ENCODE assay signal across 20 cellular contexts in genomic region chr12:78914859-78915331, GRCh38. TPM values are rescaled to one million over a fixed set of nuclear protein-coding genes. Genes with fewer than 3 reads are reported as not detected.
DNase-seq lines count a peak whose midpoint lies in the region; ATAC-seq, FAIRE-seq and TF ChIP-seq lines count a peak whose summit lies in the region.
"Had no signal": no experiment of that assay in that cellular context is flagged by ENCODE, and none has a peak within 500 bp of the region (broad histone marks: within the 10 kb centered on the region; RNA-seq: fewer than 3 reads in every experiment).

No MANE protein-coding gene starts in this region.

- H3K36me3 Mint-ChIP-seq in Calu3 (ENCODE audit: insufficient read depth, unreplicated experiment): peaks cover 9% of the 10 kb centered on the region
- H3K36me3 Mint-ChIP-seq: activated CD4-positive, alpha-beta memory T cell treated with anti-CD3 and anti-CD28 coated beads for 36 hours; activated naive CD4-positive, alpha-beta T cell treated with anti-CD3 and anti-CD28 coated beads, Interleukin-2, amount 50 U/mL, for 72 hours; CD4-positive, alpha-beta memory T cell had no signal

- peaks cover 8% of the 10 kb centered on the region for H3K9me3 Mint-ChIP-seq in Calu3 (ENCODE audit: low read depth, unreplicated experiment)
- H3K9me3 Mint-ChIP-seq: HFFc6 had no signal

- H3K4me2 ChIP-seq in GM12878 (ENCODE audit: control insufficient read depth, insufficient read depth): no peak overlapping the region

- H3K4me1 ChIP-seq in GM12878 (ENCODE audit: control insufficient read depth, insufficient read depth, low read length): no peaks in the 10 kb centered on the region
- no peaks in the 10 kb centered on the region for H3K4me1 ChIP-seq in transverse colon
- H3K4me1 ChIP-seq: Peyer's patch, uterus had no signal

- TF ChIP-seq CTCF in Calu3 (IDR thresholded peaks at IDR 0.05; ENCODE audit: unreplicated experiment) (no peak), GM12878 (IDR thresholded peaks at IDR 0.05 in 2 of 3, conservative IDR thresholded peaks at IDR 0.05 in 1 of 3; ENCODE audit: control insufficient read depth in 2 of 3, extremely low read depth in 1 of 3, insufficient read depth in 1 of 3, low read depth in 3 of 3, low read length in 3 of 3) (no peak), kidney epithelial cell (IDR thresholded peaks at IDR 0.05; ENCODE audit: insufficient read depth, low read length, poor library complexity, severe bottlenecking) (no peak), transverse colon (IDR thresholded peaks at IDR 0.05) (no peak)

- no peak overlapping the region for H3K4me3 Mint-ChIP-seq in Calu3 (ENCODE audit: low read depth, unreplicated experiment)
- H3K4me3 Mint-ChIP-seq: activated CD4-positive, alpha-beta memory T cell treated with anti-CD3 and anti-CD28 coated beads for 36 hours; activated T-cell treated with anti-CD3 and anti-CD28 coated beads, Interleukin-2, amount 50 U/mL, for 24 hours; CD4-positive, alpha-beta memory T cell; HFFc6 had no signal

- RAD21 ChIA-PET in GM12878 (lab: Charles Lee; ENCODE audit: unreplicated experiment): no interaction called here

- POLR2A ChIA-PET in GM12878 (lab: Charles Lee): no interaction called here

- H3K27me3 Mint-ChIP-seq in Calu3 (ENCODE audit: unreplicated experiment): no peaks in the 10 kb centered on the region
- H3K27me3 Mint-ChIP-seq: activated CD4-positive, alpha-beta memory T cell treated with anti-CD3 and anti-CD28 coated beads for 36 hours; activated T-cell treated with anti-CD3 and anti-CD28 coated beads, Interleukin-2, amount 50 U/mL, for 24 hours; CD4-positive, alpha-beta memory T cell had no signal

- TF ChIP-seq POLR2A in GM12878 (IDR thresholded peaks at IDR 0.05; ENCODE audit: low read depth, low read length) (no peak), transverse colon (IDR thresholded peaks at IDR 0.05) (no peak)

- no peak for FAIRE-seq in GM12878 (lab: Jason Lieb, UNC)

- no peaks in the 10 kb centered on the region for H4K20me1 ChIP-seq in GM12878 (ENCODE audit: control insufficient read depth, insufficient read depth)

- TF ChIP-seq EP300 in GM12878 (IDR thresholded peaks at IDR 0.05; ENCODE audit: borderline replicate concordance in 1 of 2, control insufficient read depth in 1 of 2, low read depth in 2 of 2, low read length in 2 of 2) (no peak), transverse colon (IDR thresholded peaks at IDR 0.05; ENCODE audit: low read depth) (no peak)

- H3K27me3 ChIP-seq in GM12878 (replicated peaks in 1 of 2; ENCODE audit: control insufficient read depth in 2 of 2, insufficient read depth in 2 of 2, low read length in 1 of 2) (no peaks in the 10 kb centered on the region; a peak in 1 of 4 replicates), kidney epithelial cell (ENCODE audit: control insufficient read depth, insufficient read depth, low read length) (no peaks in the 10 kb centered on the region), transverse colon (no peaks in the 10 kb centered on the region)
- H3K27me3 ChIP-seq: Peyer's patch, uterus had no signal

- no peaks in the 10 kb centered on the region for H3K36me3 ChIP-seq in GM12878 (ENCODE audit: control insufficient read depth in 2 of 2, insufficient read depth in 2 of 2, low read length in 1 of 2)
- H3K36me3 ChIP-seq in kidney epithelial cell (ENCODE audit: control insufficient read depth, insufficient read depth, low read length): no peaks in the 10 kb centered on the region
- H3K36me3 ChIP-seq in transverse colon: no peaks in the 10 kb centered on the region
- H3K36me3 ChIP-seq: Peyer's patch, uterus had no signal

- CTCF ChIA-PET in Calu3 (lab: Charles Lee): interaction anchor here (1.2 kb wide), 1 partner anchor 14 kb away, joined by 3 read pairs; no protein-coding TSS in a partner anchor
- CTCF ChIA-PET in GM12878 (lab: Yijun Ruan, JAX): no interaction called here

- peaks cover 50% of the 10 kb centered on the region for H3K4me1 Mint-ChIP-seq in Calu3 (ENCODE audit: low read depth, unreplicated experiment)
- H3K4me1 Mint-ChIP-seq: CD4-positive, alpha-beta memory T cell had no signal

- H3K4me3 ChIP-seq in GM12878 (no peak overlapping the region), kidney epithelial cell (ENCODE audit: low read depth, low read length) (no peak overlapping the region), transverse colon (no peak overlapping the region)
- H3K4me3 ChIP-seq: Peyer's patch, uterus had no signal

- H2AFZ ChIP-seq in GM12878 (ENCODE audit: control insufficient read depth, low read depth, low read length): no peak overlapping the region

- SMC1A ChIA-PET in GM12878 (lab: Charles Lee; ENCODE audit: uncharacterized antibody, unreplicated experiment): interaction anchor here (0.5 kb wide), 1 partner anchor 503 kb away, joined by 3 read pairs; no protein-coding TSS in a partner anchor

- H3K27ac ChIP-seq in GM12878 (ENCODE audit: control insufficient read depth, insufficient read depth): no peak overlapping the region
- H3K27ac ChIP-seq in transverse colon: no peak overlapping the region
- H3K27ac ChIP-seq: Peyer's patch, uterus, VCaP had no signal

- peak; percentile 23 for DNase-seq in Calu3
- DNase-seq in HT-29 (ENCODE audit: low spot score): peak; percentile 37
- DNase-seq in GM12878 (ENCODE audit: low read depth, low spot score): no peak
- peak; percentile 25 for DNase-seq in kidney epithelial cell (ENCODE audit: low read depth)
- DNase-seq in RPMI8226: no peak
- no peak for DNase-seq in NCI-H2196 treated with DMSO at 0.1 percent for 48 hours (lab: John Stamatoyannopoulos, UW; ENCODE audit: unreplicated experiment)
- no peak for DNase-seq in transverse colon
- DNase-seq: activated CD4-positive, alpha-beta memory T cell treated with anti-CD3 and anti-CD28 coated beads for 36 hours; activated T-cell treated with anti-CD3 and anti-CD28 coated beads, Interleukin-2, amount 50 U/mL, for 24 hours; CD4-positive, alpha-beta memory T cell; dermis blood vessel endothelial cell; HFFc6; NCI-H2081; NCI-H774; Peyer's patch; uterus had no signal

- H3K27ac Mint-ChIP-seq in Calu3 (ENCODE audit: unreplicated experiment): peak overlapping the region; percentile 80
- H3K27ac Mint-ChIP-seq: activated CD4-positive, alpha-beta memory T cell treated with anti-CD3 and anti-CD28 coated beads for 36 hours; activated naive CD4-positive, alpha-beta T cell treated with anti-CD3 and anti-CD28 coated beads, Interleukin-2, amount 50 U/mL, for 72 hours; activated T-cell treated with anti-CD3 and anti-CD28 coated beads, Interleukin-2, amount 50 U/mL, for 24 hours; CD4-positive, alpha-beta memory T cell; HFFc6 had no signal

- no peaks in the 10 kb centered on the region for H3K9me3 ChIP-seq in GM12878 (replicated peaks; ENCODE audit: control insufficient read depth, insufficient read depth, low read length)
- H3K9me3 ChIP-seq in transverse colon: no peaks in the 10 kb centered on the region
- H3K9me3 ChIP-seq: Peyer's patch, uterus had no signal

- H3K9ac ChIP-seq in GM12878 (ENCODE audit: control insufficient read depth, insufficient read depth, low read length): no peak overlapping the region

- in situ Hi-C loops in GM12878 (cut with MboI): no loop called here
- in situ Hi-C loops in transverse colon (cut with MboI; ENCODE audit: low pct_ligation_motif_present in 1 of 4, low pct_unique_long_range_greater_than_20kb in 1 of 4, low sequenced_read_pairs in 3 of 4): no loop called here

- 0% methylated on average over 1 of the region's 1 CpG for WGBS in GM12878 (ENCODE audit: insufficient coverage, insufficient replicate concordance, low lambda C conversion rate, missing lambda C conversion rate)
- WGBS in transverse colon (ENCODE audit: low coverage in 1 of 2), 2 donors: 19 to 20% methylated on average over 1 of the region's 1 CpG

- no TSS peak for BruUV-seq in Calu3 (replicated peaks; lab: Mats Ljungman, UMichigan)
- no TSS peak for BruUV-seq in GM12878 (replicated peaks; lab: Mats Ljungman, UMichigan)

- no peak for ATAC-seq in GM12878
- ATAC-seq in HG02870 (IDR thresholded peaks at IDR 0.05; ENCODE audit: unreplicated experiment): no peak
- ATAC-seq: activated naive CD4-positive, alpha-beta T cell treated with anti-CD3 and anti-CD28 coated beads, Interleukin-2, amount 50 U/mL, for 72 hours had no signal

- no peak for TF ChIP-seq RAD21 in GM12878 (IDR thresholded peaks at IDR 0.05; ENCODE audit: insufficient read depth, low read depth, low read length)

- no peaks in the 10 kb centered on the region for H3K79me2 ChIP-seq in GM12878 (ENCODE audit: control insufficient read depth, insufficient read depth, low read length)

- intact Hi-C loops in Calu3 (cut with micrococcal nuclease; ENCODE audit: unreplicated experiment): no loop called here
- intact Hi-C loops in GM12878 (cut with micrococcal nuclease; ENCODE audit: unreplicated experiment): no loop called here
- intact Hi-C loops in transverse colon (cut with DNase I; ENCODE audit: low total_unique reads): no loop called here

RNA-seq across cellular contexts. Expression of gene SYT1, which starts 50.3 kb away (rescaled TPM):
- total RNA-seq in Calu3 (2022) (1.3 and 2.1 TPM in 2 replicates), GM12878 (2014; rRNA removed) (not detected in 2 replicates), GM12878 (2014; rRNA removed; fragmentation: Illumina TruSeq; extraction: Trizol) (not detected in 2 replicates), GM12878 (2021) (0.11 and 0.28 TPM in 2 replicates), kidney epithelial cell (7.4 and 8.8 TPM in 2 replicates), transverse colon (1 to 10 TPM in 3 of 4 donors, under 1 TPM in 1; 0.60 to 4.9 (median 2.1) TPM)
- not detected in 2 replicates for total RNA-seq in HT-29 (2014; rRNA removed; shearing (Covaris generic))
- total RNA-seq in GM12878 (2013; cell fraction: nucleolus; rRNA removed): not detected in 2 replicates
- polyA plus RNA-seq in GM12878 (2011; ENCODE audit: low read depth): not detected
- polyA plus RNA-seq in GM12878 (2011; rRNA removed) (not detected in 2 replicates), GM12878 (2014; fragmentation: Illumina TruSeq; extraction: Trizol) (not detected in 2 replicates), GM12878 (2014; fragmentation: Nextera tagmentation; extraction: Ambion mirVana) (not detected), GM12878 (2014; rRNA removed) (not detected in 2 replicates), GM12878 (2016; fragmentation: Nextera tagmentation; extraction: Ambion mirVana) (under 1 TPM in 1 of 2 experiments, not detected in 1; 0.10 TPM)
- not detected in 2 replicates for polyA plus RNA-seq in GM12878 (2011; cell fraction: cytosol; rRNA removed)
- not detected in 2 replicates for polyA plus RNA-seq in GM12878 (2011; cell fraction: nucleus; rRNA removed)
- not detected in 2 replicates for polyA plus RNA-seq in GM12878 (2012)
- polyA minus RNA-seq in GM12878 (2011; rRNA and poly(A)+ RNA removed): not detected in 2 replicates
- polyA minus RNA-seq in GM12878 (2011; cell fraction: cytosol; rRNA and poly(A)+ RNA removed): not detected in 2 replicates
- not detected in 2 replicates for polyA minus RNA-seq in GM12878 (2011; cell fraction: nucleus; rRNA and poly(A)+ RNA removed)
- total RNA-seq: activated CD4-positive, alpha-beta memory T cell treated with anti-CD3 and anti-CD28 coated beads for 36 hours; activated naive CD4-positive, alpha-beta T cell treated with anti-CD3 and anti-CD28 coated beads, Interleukin-2, amount 50 U/mL, for 72 hours; CD4-positive, alpha-beta memory T cell; T-helper 1 cell treated with Interleukin-12 subunit alpha and Interleukin-12 subunit beta and Interleukin-4 antibody, amounts not matched to agents 30 ng/mL and 1 ng/mL, for 36 hours had no signal
- polyA plus RNA-seq: CD4-positive, alpha-beta memory T cell had no signal

Comparison
In these comparisons a context has a peak if more than half of its experiments do, and no peak if none do; other contexts are left out.
1. DNase-seq: peak in Calu3 (single experiment), HT-29 (single experiment) and kidney epithelial cell (single experiment); none in GM12878 (single experiment), RPMI8226 (single experiment), NCI-H2196 treated with DMSO at 0.1 percent for 48 hours (single experiment) and transverse colon (single experiment).